ENCODE assay signal across 8 cellular contexts in the genomic region with DNA sequence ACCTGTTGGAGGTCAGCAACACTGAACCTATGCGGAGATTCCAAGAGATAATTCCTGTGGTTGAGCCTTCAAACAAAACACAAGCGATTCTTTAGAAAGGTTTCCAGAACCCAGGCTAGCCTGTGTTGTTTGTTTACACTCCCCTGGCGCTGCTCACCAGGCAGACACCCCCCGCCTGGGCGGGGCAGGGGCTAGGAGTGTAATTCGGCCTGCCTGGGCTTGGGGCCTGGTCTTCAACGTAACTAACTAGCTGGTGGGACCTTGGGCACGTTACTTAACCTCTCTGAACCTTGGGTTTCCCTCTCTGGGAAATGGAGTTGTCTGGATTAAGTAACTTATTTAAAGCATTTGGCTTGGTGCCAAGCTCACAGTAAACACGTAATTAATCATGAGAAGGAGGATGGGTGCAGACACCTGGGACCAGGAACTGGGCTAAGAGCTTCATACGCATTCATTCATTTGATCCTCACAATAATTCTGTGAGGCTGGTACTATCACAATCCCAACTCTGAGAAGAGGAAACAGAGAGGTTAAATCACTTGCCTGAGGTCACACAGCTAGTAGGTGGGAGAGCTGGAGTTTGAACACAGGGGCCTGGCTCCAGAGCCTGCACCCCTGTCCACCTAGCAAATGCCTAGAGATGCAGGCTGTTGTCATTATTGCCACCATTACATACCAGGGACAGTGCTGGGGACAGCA. TPM values are rescaled to one million over a fixed set of nuclear protein-coding genes. Genes with fewer than 3 reads are reported as not detected.
A peak's percentile ranks its signal among the peaks of the same experiment; 100 is the strongest.
DNase-seq lines count a peak whose midpoint lies in the region; ATAC-seq and TF ChIP-seq lines count a peak whose summit lies in the region.

No MANE protein-coding gene starts in this region.

- no peaks in the 10 kb centered on the region for H3K9me2 ChIP-seq in GM23338 (ENCODE audit: insufficient read depth)

- H3K27ac ChIP-seq in GM23338 (ENCODE audit: low read depth) (no peak overlapping the region), breast epithelium (peak overlapping the region; percentile 61 to 66), neural progenitor cell (no peak overlapping the region)

- no peak overlapping the region for H3K27ac Mint-ChIP-seq in GM23338
- H3K27ac Mint-ChIP-seq in neural progenitor cell = peak overlapping the region; percentile 59

- DNase-seq in GM23338 (ENCODE audit: low spot score) = peak; percentile 48
- peak; percentile 64 for DNase-seq in NCI-H2029 (lab: John Stamatoyannopoulos, UW)
- peak in 1 of 2 donors; percentile 71 for DNase-seq in breast epithelium (ENCODE audit: low spot score in 2 of 2)
- no peak for DNase-seq in neural progenitor cell (ENCODE audit: low spot score)
- DNase-seq in NK-92 (lab: John Stamatoyannopoulos, UW; ENCODE audit: unreplicated experiment) = no peak
- DNase-seq in MG63 = no peak
- DNase-seq in CD1c-positive myeloid dendritic cell (ENCODE audit: extremely low spot score) = no peak

- TF ChIP-seq CTCF in GM23338 (conservative IDR thresholded peaks at IDR 0.05; ENCODE audit: low read depth in 2 of 2) (no peak), breast epithelium (IDR thresholded peaks at IDR 0.05) (no peak), neural progenitor cell (IDR thresholded peaks at IDR 0.05) (no peak)

- H4K20me1 ChIP-seq in GM23338 (replicated peaks; ENCODE audit: insufficient read depth) = no peaks in the 10 kb centered on the region
- H4K20me1 ChIP-seq in neural progenitor cell (ENCODE audit: low read depth) = peaks cover 6% of the 10 kb centered on the region

- H3K4me2 ChIP-seq in GM23338 = peak overlapping the region; percentile 15; the same call in 1 of the 2 replicates
- no peak overlapping the region for H3K4me2 ChIP-seq in neural progenitor cell

- intact Hi-C loops in breast epithelium (cut with DNase I; ENCODE audit: low total_unique reads) = no loop called here

- no peaks in the 10 kb centered on the region for H3K36me3 ChIP-seq in GM23338 (ENCODE audit: insufficient read depth)
- no peaks in the 10 kb centered on the region for H3K36me3 ChIP-seq in breast epithelium
- H3K36me3 ChIP-seq in neural progenitor cell = no peaks in the 10 kb centered on the region
- no peaks in the 10 kb centered on the region for H3K36me3 ChIP-seq in MG63

- H3K4me1 Mint-ChIP-seq in GM23338 (peaks cover 32% of the 10 kb centered on the region), neural progenitor cell (no peaks in the 10 kb centered on the region)

- H2AFZ ChIP-seq in GM23338 (no peak overlapping the region), neural progenitor cell (replicated peaks) (no peak overlapping the region)

- H3K36me3 Mint-ChIP-seq in GM23338 (ENCODE audit: low read depth) = no peaks in the 10 kb centered on the region
- H3K36me3 Mint-ChIP-seq in neural progenitor cell = peaks cover 4% of the 10 kb centered on the region

- H3K9me3 Mint-ChIP-seq in GM23338 = no peaks in the 10 kb centered on the region
- H3K9me3 Mint-ChIP-seq in neural progenitor cell = no peaks in the 10 kb centered on the region

- ATAC-seq in GM23338 = peak; percentile 71
- ATAC-seq in GM21381 (IDR thresholded peaks at IDR 0.05; ENCODE audit: unreplicated experiment) = no peak

- H3K9me3 ChIP-seq in breast epithelium (no peaks in the 10 kb centered on the region), neural progenitor cell (ENCODE audit: low read depth) (no peaks in the 10 kb centered on the region), MG63 (no peaks in the 10 kb centered on the region)

- H3K4me3 Mint-ChIP-seq in GM23338 (no peak overlapping the region), neural progenitor cell (no peak overlapping the region)

- peaks cover 3% of the 10 kb centered on the region; the same call in 1 of the 2 replicates for H3K4me1 ChIP-seq in GM23338 (ENCODE audit: insufficient read depth)
- H3K4me1 ChIP-seq in breast epithelium = no peaks in the 10 kb centered on the region
- H3K4me1 ChIP-seq in neural progenitor cell = peaks cover 6% of the 10 kb centered on the region

- no peaks in the 10 kb centered on the region for H3F3A ChIP-seq in GM23338 (replicated peaks; ENCODE audit: low read depth)
- no peaks in the 10 kb centered on the region for H3F3A ChIP-seq in neural progenitor cell (ENCODE audit: low read depth)

- no peak for TF ChIP-seq POLR2A in breast epithelium (IDR thresholded peaks at IDR 0.05)

- H3K79me2 ChIP-seq in GM23338 (replicated peaks; ENCODE audit: insufficient read depth) (no peaks in the 10 kb centered on the region), neural progenitor cell (ENCODE audit: low read depth) (no peaks in the 10 kb centered on the region)

- H3K9ac ChIP-seq in neural progenitor cell = no peak overlapping the region

- H3K27me3 ChIP-seq in GM23338 (ENCODE audit: insufficient read depth) (no peaks in the 10 kb centered on the region), breast epithelium (no peaks in the 10 kb centered on the region), neural progenitor cell (no peaks in the 10 kb centered on the region), MG63 (no peaks in the 10 kb centered on the region)

- H3K4me3 ChIP-seq in GM23338 (no peak overlapping the region), breast epithelium (no peak overlapping the region), neural progenitor cell (no peak overlapping the region), MG63 (no peak overlapping the region)

- H3K27me3 Mint-ChIP-seq in GM23338 (ENCODE audit: insufficient read depth, low read depth, poor library complexity) = peaks cover 12% of the 10 kb centered on the region
- peaks cover 8% of the 10 kb centered on the region for H3K27me3 Mint-ChIP-seq in neural progenitor cell (ENCODE audit: insufficient read depth, low read depth)

TF ChIP-seq in GM23338, 12 proteins besides CTCF, POLR2A, EP300 and RAD21 (continues in another document):
- no peak for TF ChIP-seq EZH2 (IDR thresholded peaks at IDR 0.05; ENCODE audit: low read depth, unreplicated experiment)
- TF ChIP-seq, protein P1, sequence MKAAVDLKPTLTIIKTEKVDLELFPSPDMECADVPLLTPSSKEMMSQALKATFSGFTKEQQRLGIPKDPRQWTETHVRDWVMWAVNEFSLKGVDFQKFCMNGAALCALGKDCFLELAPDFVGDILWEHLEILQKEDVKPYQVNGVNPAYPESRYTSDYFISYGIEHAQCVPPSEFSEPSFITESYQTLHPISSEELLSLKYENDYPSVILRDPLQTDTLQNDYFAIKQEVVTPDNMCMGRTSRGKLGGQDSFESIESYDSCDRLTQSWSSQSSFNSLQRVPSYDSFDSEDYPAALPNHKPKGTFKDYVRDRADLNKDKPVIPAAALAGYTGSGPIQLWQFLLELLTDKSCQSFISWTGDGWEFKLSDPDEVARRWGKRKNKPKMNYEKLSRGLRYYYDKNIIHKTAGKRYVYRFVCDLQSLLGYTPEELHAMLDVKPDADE (IDR thresholded peaks at IDR 0.05) = no peak
- TF ChIP-seq NANOG (IDR thresholded peaks at IDR 0.05; ENCODE audit: borderline replicate concordance) = no peak
- TF ChIP-seq, protein P2, sequence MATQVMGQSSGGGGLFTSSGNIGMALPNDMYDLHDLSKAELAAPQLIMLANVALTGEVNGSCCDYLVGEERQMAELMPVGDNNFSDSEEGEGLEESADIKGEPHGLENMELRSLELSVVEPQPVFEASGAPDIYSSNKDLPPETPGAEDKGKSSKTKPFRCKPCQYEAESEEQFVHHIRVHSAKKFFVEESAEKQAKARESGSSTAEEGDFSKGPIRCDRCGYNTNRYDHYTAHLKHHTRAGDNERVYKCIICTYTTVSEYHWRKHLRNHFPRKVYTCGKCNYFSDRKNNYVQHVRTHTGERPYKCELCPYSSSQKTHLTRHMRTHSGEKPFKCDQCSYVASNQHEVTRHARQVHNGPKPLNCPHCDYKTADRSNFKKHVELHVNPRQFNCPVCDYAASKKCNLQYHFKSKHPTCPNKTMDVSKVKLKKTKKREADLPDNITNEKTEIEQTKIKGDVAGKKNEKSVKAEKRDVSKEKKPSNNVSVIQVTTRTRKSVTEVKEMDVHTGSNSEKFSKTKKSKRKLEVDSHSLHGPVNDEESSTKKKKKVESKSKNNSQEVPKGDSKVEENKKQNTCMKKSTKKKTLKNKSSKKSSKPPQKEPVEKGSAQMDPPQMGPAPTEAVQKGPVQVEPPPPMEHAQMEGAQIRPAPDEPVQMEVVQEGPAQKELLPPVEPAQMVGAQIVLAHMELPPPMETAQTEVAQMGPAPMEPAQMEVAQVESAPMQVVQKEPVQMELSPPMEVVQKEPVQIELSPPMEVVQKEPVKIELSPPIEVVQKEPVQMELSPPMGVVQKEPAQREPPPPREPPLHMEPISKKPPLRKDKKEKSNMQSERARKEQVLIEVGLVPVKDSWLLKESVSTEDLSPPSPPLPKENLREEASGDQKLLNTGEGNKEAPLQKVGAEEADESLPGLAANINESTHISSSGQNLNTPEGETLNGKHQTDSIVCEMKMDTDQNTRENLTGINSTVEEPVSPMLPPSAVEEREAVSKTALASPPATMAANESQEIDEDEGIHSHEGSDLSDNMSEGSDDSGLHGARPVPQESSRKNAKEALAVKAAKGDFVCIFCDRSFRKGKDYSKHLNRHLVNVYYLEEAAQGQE (IDR thresholded peaks at IDR 0.05; ENCODE audit: unreplicated experiment) = no peak
- no peak for TF ChIP-seq STAT1 (IDR thresholded peaks at IDR 0.05; ENCODE audit: unreplicated experiment)
- no peak for TF ChIP-seq CREB1 (CRISPR knock-in tag; IDR thresholded peaks at IDR 0.05; ENCODE audit: low read depth)
- no peak for TF ChIP-seq POLR2AphosphoS5 (IDR thresholded peaks at IDR 0.05; ENCODE audit: low read depth)
- no peak for TF ChIP-seq ZNF331 (CRISPR knock-in tag; IDR thresholded peaks at IDR 0.05; ENCODE audit: low read depth)

RNA-seq across cellular contexts. Expression of gene ARHGAP27, which starts 7.6 kb away (rescaled TPM):
- 14.3 and 17.7 TPM in 2 replicates for total RNA-seq in GM23338 (2014; rRNA removed; shearing (Covaris generic))
- polyA plus RNA-seq in GM23338 (2016; fragmentation: Nextera tagmentation; extraction: Ambion mirVana) = 5.3 and 5.9 TPM in 2 replicates
- total RNA-seq in breast epithelium = 10 to 100 TPM; 17.3 to 28.8 (median 17.6) TPM
- total RNA-seq in neural progenitor cell (ENCODE audit: low replicate concordance) = 1.0 and 3.0 TPM in 2 replicates
- 0.07 and 1.5 TPM in 2 replicates for total RNA-seq in MG63 (2014; rRNA removed; shearing (Covaris generic); ENCODE audit: low replicate concordance)

RNA-seq across cellular contexts. Expression of gene PLEKHM1, which starts 50.2 kb away (rescaled TPM):
- total RNA-seq in GM23338 (2014; rRNA removed; shearing (Covaris generic)) = 16.9 and 17.9 TPM in 2 replicates
- 4.4 and 5.0 TPM in 2 replicates for polyA plus RNA-seq in GM23338 (2016; fragmentation: Nextera tagmentation; extraction: Ambion mirVana)
- 10 to 100 TPM; 31.5 to 49.0 (median 36.9) TPM for total RNA-seq in breast epithelium
- total RNA-seq in neural progenitor cell (ENCODE audit: low replicate concordance) = 6.2 and 7.0 TPM in 2 replicates
- total RNA-seq in MG63 (2014; rRNA removed; shearing (Covaris generic); ENCODE audit: low replicate concordance) = 3.1 and 14.7 TPM in 2 replicates

Comparison
In these comparisons a context has a peak if more than half of its experiments do, and no peak if none do; other contexts are left out.
1. DNase-seq: peak in GM23338 (single experiment) and NCI-H2029 (single experiment); none in neural progenitor cell (single experiment), NK-92 (single experiment), MG63 (single experiment) and CD1c-positive myeloid dendritic cell (single experiment).
2. H3K27ac ChIP-seq: peak in breast epithelium (2 of 2); none in GM23338 (single experiment) and neural progenitor cell (single experiment).